Comparison of ENCODE assay signal across 14 cellular contexts in the genomic region with DNA sequence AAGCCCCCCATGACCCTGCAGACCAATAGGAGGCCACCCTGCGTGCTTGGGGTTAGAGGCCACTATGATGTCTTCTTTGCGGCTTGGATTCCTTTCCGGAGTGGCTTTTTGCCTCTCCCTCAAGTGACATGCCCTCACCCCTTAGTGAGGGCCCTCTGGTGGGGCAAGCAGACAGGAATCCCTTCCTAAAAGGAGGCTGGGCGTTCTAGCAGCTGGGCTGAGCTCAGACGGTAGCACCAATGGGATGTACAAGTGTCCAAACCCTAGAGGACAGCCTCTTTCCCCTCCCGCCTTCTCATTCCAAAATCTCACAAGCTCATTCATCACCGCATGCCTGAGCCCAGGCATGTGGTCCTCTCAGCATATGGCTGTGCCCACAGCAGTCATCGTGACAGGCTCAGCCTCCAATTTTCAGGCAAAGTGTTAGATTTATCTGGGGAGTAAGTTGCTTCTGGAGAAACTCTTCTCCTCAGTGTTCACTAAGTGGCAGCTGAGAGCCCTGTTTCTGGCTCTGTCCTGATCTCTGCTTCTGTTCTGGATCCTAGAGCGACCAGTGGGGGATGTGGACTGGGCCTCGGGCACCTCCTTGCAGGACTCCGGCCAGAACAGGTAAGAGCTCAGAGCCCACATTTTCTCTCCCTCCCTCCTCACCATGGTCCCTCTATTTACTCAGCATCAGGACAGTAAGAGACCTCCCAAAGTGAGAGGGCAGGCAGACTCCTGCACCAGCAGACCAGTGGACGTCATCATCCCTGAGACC. TPM values are rescaled to one million over a fixed set of nuclear protein-coding genes. Genes with fewer than 3 reads are reported as not detected.
DNase-seq lines count a peak whose midpoint lies in the region; ATAC-seq and TF ChIP-seq lines count a peak whose summit lies in the region.
"Had no signal": no experiment of that assay in that cellular context is flagged by ENCODE, and none has a peak within 500 bp of the region (broad histone marks: within the 10 kb centered on the region; RNA-seq: fewer than 3 reads in every experiment).

No MANE protein-coding gene starts in this region.

- no peak for TF ChIP-seq CTCF in omental fat pad (IDR thresholded peaks at IDR 0.05)

- H3K4ac ChIP-seq in neuronal stem cell (ENCODE audit: low read length) = no peak overlapping the region

- H4K91ac ChIP-seq in neuronal stem cell (ENCODE audit: low read depth, low read length, poor library complexity) = no peak overlapping the region

- no peak overlapping the region for H4K8ac ChIP-seq in neuronal stem cell (ENCODE audit: low read depth, low read length)

- no peak overlapping the region for H3K4me2 ChIP-seq in neuronal stem cell (ENCODE audit: insufficient read depth, low read length, poor library complexity, severe bottlenecking)
- H3K4me2 ChIP-seq: KMS-11 had no signal

- no peak overlapping the region for H2BK12ac ChIP-seq in neuronal stem cell (ENCODE audit: low read length)

- H3K27ac ChIP-seq in neuronal stem cell (replicated peaks; ENCODE audit: low read length) = no peak overlapping the region
- H3K27ac ChIP-seq: gastroesophageal sphincter, KMS-11 had no signal

- no peaks in the 10 kb centered on the region for H3K79me1 ChIP-seq in neuronal stem cell (ENCODE audit: low read depth, low read length)

- H3K18ac ChIP-seq in neuronal stem cell (ENCODE audit: low read length) = peak overlapping the region; percentile 7

- peak overlapping the region; percentile 16 for H2BK5ac ChIP-seq in neuronal stem cell (ENCODE audit: low read length)

- no CpG with 5 or more reads among the region's 12 CpGs for WGBS in neuronal stem cell (ENCODE audit: extremely low coverage in 2 of 2, insufficient read length in 2 of 2, insufficient replicate concordance in 1 of 2), 2 donors

- no peak overlapping the region for H3K23ac ChIP-seq in neuronal stem cell (ENCODE audit: low read depth, low read length, poor library complexity)

- H2BK120ac ChIP-seq in neuronal stem cell (ENCODE audit: low read depth, low read length) = peak overlapping the region; percentile 57

- H2BK15ac ChIP-seq in neuronal stem cell (ENCODE audit: low read length) = no peak overlapping the region

- no peak overlapping the region for H3K9ac ChIP-seq in neuronal stem cell (ENCODE audit: low read depth, low read length, poor library complexity)
- H3K9ac ChIP-seq: KMS-11 had no signal

- H3K9me3 ChIP-seq in MG63 (no peaks in the 10 kb centered on the region), neuronal stem cell (replicated peaks in 1 of 2; ENCODE audit: control insufficient read depth in 2 of 2, insufficient read depth in 1 of 2, low read depth in 1 of 2, low read length in 2 of 2) (peaks cover 0 to 6% of the 10 kb centered on the region in 2 donors)
- H3K9me3 ChIP-seq: Caco-2, gastroesophageal sphincter had no signal

- H3K27me3 ChIP-seq in MG63 = no peaks in the 10 kb centered on the region
- H3K27me3 ChIP-seq in neuronal stem cell (ENCODE audit: control insufficient read depth in 3 of 3, insufficient read depth in 3 of 3, low read depth in 1 of 3, low read length in 3 of 3) = peaks cover 0 to 15% (median 2%) of the 10 kb centered on the region in 3 experiments
- H3K27me3 ChIP-seq: gastroesophageal sphincter had no signal

- ATAC-seq in omental fat pad (ENCODE audit: low FRiP score) = no peak
- ATAC-seq: gastroesophageal sphincter had no signal

- H3K4me3 ChIP-seq in MG63 (no peak overlapping the region), neuronal stem cell (ENCODE audit: low read length in 2 of 2) (no peak overlapping the region)
- H3K4me3 ChIP-seq: gastroesophageal sphincter had no signal

- DNase-seq in GM04504 (ENCODE audit: low read depth) = peak; percentile 44
- DNase-seq in MG63 = peak; percentile 37
- DNase-seq in cerebellar cortex (ENCODE audit: low spot score) = peak; percentile 58
- DNase-seq in neuronal stem cell (ENCODE audit: low spot score) = no peak
- no peak for DNase-seq in cerebellar nuclear complex (lab: John Stamatoyannopoulos, UW)
- DNase-seq in NCI-H1092 (lab: John Stamatoyannopoulos, UW) = no peak
- no peak for DNase-seq in ureter (ENCODE audit: low spot score)
- DNase-seq in omental fat pad (ENCODE audit: low spot score) = no peak
- DNase-seq: activated CD8-positive, alpha-beta memory T cell treated with anti-CD3 and anti-CD28 coated beads, Interleukin-2, amount 50 U/mL, for 48 hours; activated naive CD8-positive, alpha-beta T cell treated with anti-CD3 and anti-CD28 coated beads, Interleukin-2, amount 10 ng/mL, durations not matched to agents 7 days and 5 days; Caco-2; NCI-H2171 treated with DMSO at 0.1 percent for 48 hours had no signal

- peaks cover 5% of the 10 kb centered on the region; the same call in 1 of the 2 replicates for H3K36me3 ChIP-seq in MG63
- H3K36me3 ChIP-seq in neuronal stem cell (replicated peaks in 1 of 2; ENCODE audit: control insufficient read depth in 2 of 2, insufficient read depth in 2 of 2, low read length in 2 of 2) = no peaks in the 10 kb centered on the region

- H3K14ac ChIP-seq in neuronal stem cell (ENCODE audit: low read length) = no peak overlapping the region

- H2AK5ac ChIP-seq in neuronal stem cell (ENCODE audit: low read depth, low read length) = peak overlapping the region; percentile 56

- peaks cover 14 to 17% of the 10 kb centered on the region in 2 donors for H3K4me1 ChIP-seq in neuronal stem cell (ENCODE audit: control insufficient read depth in 2 of 2, insufficient read depth in 1 of 2, low read depth in 1 of 2, low read length in 2 of 2)

- no peak overlapping the region for H2AFZ ChIP-seq in neuronal stem cell (ENCODE audit: low read length)

RNA-seq across cellular contexts. Expression of a gene that starts 4.8 kb away (rescaled TPM):
- 3.9 and 13.8 TPM in 2 replicates for total RNA-seq in MG63 (2014; rRNA removed; shearing (Covaris generic); ENCODE audit: low replicate concordance)
- polyA plus RNA-seq in neuronal stem cell (2013, experiment 1 of 2) = 3.4 TPM
- polyA plus RNA-seq in neuronal stem cell (2013, experiment 2 of 2) = 3.7 TPM
- 5.6 TPM for total RNA-seq in ureter
- total RNA-seq in omental fat pad = 1 to 10 TPM; 2.5 to 7.7 (median 5.1) TPM

Comparison
In these comparisons a context has a peak if more than half of its experiments do, and no peak if none do; other contexts are left out.
1. DNase-seq: peak in GM04504 (single experiment), MG63 (single experiment) and cerebellar cortex (single experiment); none in neuronal stem cell (single experiment), cerebellar nuclear complex (0 of 2), NCI-H1092 (single experiment), ureter (single experiment) and omental fat pad (single experiment).